Comparison of ENCODE assay signal across 20 cellular contexts in genomic region chr14:97710726-97711125, GRCh38.
DNase-seq lines count a peak whose midpoint lies in the region; ATAC-seq and TF ChIP-seq lines count a peak whose summit lies in the region.
"Had no signal": no experiment of that assay in that cellular context is flagged by ENCODE, and none has a peak within 500 bp of the region (broad histone marks: within the 10 kb centered on the region; RNA-seq: fewer than 3 reads in every experiment).

No MANE protein-coding gene starts in this region.

- H2AFZ ChIP-seq in hepatocyte, result no peak overlapping the region

- CTCF ChIA-PET in CD8-positive, alpha-beta memory T cell (lab: Charles Lee), result no interaction called here

- H3K79me2 ChIP-seq in hepatocyte, result no peaks in the 10 kb centered on the region

- peaks cover 64% of the 10 kb centered on the region for H3K4me1 Mint-ChIP-seq in T-helper 2 cell treated with Interferon-gamma antibody and Interleukin-4, amounts not matched to agents 5 μg/mL and 100 μg/mL, for 36 hours (ENCODE audit: low read depth)
- H3K4me1 Mint-ChIP-seq in CD8-positive, alpha-beta memory T cell, result peaks cover 71 to 81% (median 79%) of the 10 kb centered on the region in 3 donors

- H3K4me3 Mint-ChIP-seq in T-helper 2 cell treated with Interferon-gamma antibody and Interleukin-4, amounts not matched to agents 5 μg/mL and 100 μg/mL, for 36 hours, result peak overlapping the region; percentile 44
- peak overlapping the region in 6 of 7 donors; percentile 3 to 69 (median 48) for H3K4me3 Mint-ChIP-seq in CD8-positive, alpha-beta memory T cell
- H3K4me3 Mint-ChIP-seq: H9 had no signal

- no peak overlapping the region for H3K27ac ChIP-seq in CD8-positive, alpha-beta memory T cell (ENCODE audit: low read depth, low read length)
- H3K27ac ChIP-seq in RWPE2 (ENCODE audit: poor library complexity, severe bottlenecking), result peak overlapping the region; percentile 84
- peak overlapping the region; percentile 60 for H3K27ac ChIP-seq in hepatocyte
- no peak overlapping the region for H3K27ac ChIP-seq in adrenal gland
- H3K27ac ChIP-seq: 22Rv1, C4-2B, SJCRH30 had no signal

- no peaks in the 10 kb centered on the region for H3K27me3 ChIP-seq in CD8-positive, alpha-beta memory T cell (ENCODE audit: insufficient read depth, low read length, poor library complexity, severe bottlenecking)
- H3K27me3 ChIP-seq in RWPE2 (ENCODE audit: insufficient read depth, poor library complexity, severe bottlenecking) (no peaks in the 10 kb centered on the region), hepatocyte (no peaks in the 10 kb centered on the region), adrenal gland (no peaks in the 10 kb centered on the region)
- H3K27me3 ChIP-seq: SJCRH30 had no signal

- TF ChIP-seq CTCF in RWPE2 (IDR thresholded peaks at IDR 0.05; ENCODE audit: poor library complexity, severe bottlenecking) (no peak), hepatocyte (IDR thresholded peaks at IDR 0.05; ENCODE audit: poor library complexity) (no peak), adrenal gland (IDR thresholded peaks at IDR 0.05) (no peak)

- WGBS in hepatocyte (ENCODE audit: low lambda C conversion rate, missing lambda C conversion rate), result 78% methylated on average over 2 of the region's 2 CpGs
- 80 to 90% (median 86%) methylated on average over 2 of the region's 2 CpGs for WGBS in adrenal gland, 4 donors

- ATAC-seq in RWPE2 (ENCODE audit: low read depth), result peak; percentile 70
- no peak for ATAC-seq in HG03280 (IDR thresholded peaks at IDR 0.05; ENCODE audit: unreplicated experiment)
- ATAC-seq: GM12878, K562 had no signal

- no peaks in the 10 kb centered on the region for H3K36me3 ChIP-seq in CD8-positive, alpha-beta memory T cell (ENCODE audit: insufficient read depth, low read length)
- H3K36me3 ChIP-seq in RWPE2 (ENCODE audit: low read depth) (no peaks in the 10 kb centered on the region), hepatocyte (replicated peaks; ENCODE audit: insufficient read depth, low read depth) (no peaks in the 10 kb centered on the region), adrenal gland (replicated peaks in 1 of 2) (no peaks in the 10 kb centered on the region)
- H3K36me3 ChIP-seq: SJCRH30 had no signal

- POLR2A ChIA-PET in CD8-positive, alpha-beta memory T cell (lab: Charles Lee), result no interaction called here

- intact Hi-C loops in adrenal gland (cut with DNase I), result no loop called here

- H3K4me2 ChIP-seq in hepatocyte, result no peak overlapping the region

- peaks cover 54% of the 10 kb centered on the region for H3K4me1 ChIP-seq in CD8-positive, alpha-beta memory T cell (ENCODE audit: insufficient read depth, low read length)
- peaks cover 39% of the 10 kb centered on the region for H3K4me1 ChIP-seq in RWPE2 (ENCODE audit: insufficient read depth, poor library complexity, severe bottlenecking)
- no peaks in the 10 kb centered on the region for H3K4me1 ChIP-seq in hepatocyte (ENCODE audit: insufficient read depth)
- H3K4me1 ChIP-seq in adrenal gland (replicated peaks in 1 of 2), result no peaks in the 10 kb centered on the region
- H3K4me1 ChIP-seq: SJCRH30 had no signal

- no peak for DNase-seq in T-helper 2 cell treated with Interferon-gamma antibody and Interleukin-4, amounts not matched to agents 5 μg/mL and 100 μg/mL, for 36 hours (ENCODE audit: low spot score)
- DNase-seq in T-helper 2 cell, result no peak
- DNase-seq in CD8-positive, alpha-beta memory T cell, result no peak
- no peak for DNase-seq in RWPE2 (ENCODE audit: low spot score)
- no peak for DNase-seq in hepatocyte (ENCODE audit: low spot score)
- DNase-seq in adrenal gland, result no peak
- DNase-seq in NCI-H446 treated with DMSO at 0.1 percent for 48 hours (lab: John Stamatoyannopoulos, UW), result no peak
- DNase-seq: AML-193, EL, H9, NCI-H1105 treated with DMSO at 0.1 percent for 48 hours, NCI-H1694, NCI-H2107, NCI-H510A treated with DMSO at 0.1 percent for 48 hours, SJCRH30 had no signal

- H3K9me2 ChIP-seq in hepatocyte (replicated peaks; ENCODE audit: insufficient read depth), result no peaks in the 10 kb centered on the region

- H3K27me3 Mint-ChIP-seq in T-helper 2 cell treated with Interferon-gamma antibody and Interleukin-4, amounts not matched to agents 5 μg/mL and 100 μg/mL, for 36 hours (ENCODE audit: low read depth), result no peaks in the 10 kb centered on the region
- no peaks in the 10 kb centered on the region for H3K27me3 Mint-ChIP-seq in CD8-positive, alpha-beta memory T cell

- peaks cover 7% of the 10 kb centered on the region for H3K36me3 Mint-ChIP-seq in T-helper 2 cell treated with Interferon-gamma antibody and Interleukin-4, amounts not matched to agents 5 μg/mL and 100 μg/mL, for 36 hours (ENCODE audit: low read depth)
- no peaks in the 10 kb centered on the region for H3K36me3 Mint-ChIP-seq in CD8-positive, alpha-beta memory T cell

- no peak overlapping the region for H3K4me3 ChIP-seq in CD8-positive, alpha-beta memory T cell (ENCODE audit: low read length)
- no peak overlapping the region for H3K4me3 ChIP-seq in RWPE2 (ENCODE audit: severe bottlenecking)
- no peak overlapping the region for H3K4me3 ChIP-seq in hepatocyte
- H3K4me3 ChIP-seq in adrenal gland, result no peak overlapping the region
- H3K4me3 ChIP-seq: GM12878, K562, SJCRH30 had no signal

- no peaks in the 10 kb centered on the region for H3K9me3 Mint-ChIP-seq in T-helper 2 cell treated with Interferon-gamma antibody and Interleukin-4, amounts not matched to agents 5 μg/mL and 100 μg/mL, for 36 hours
- no peaks in the 10 kb centered on the region for H3K9me3 Mint-ChIP-seq in CD8-positive, alpha-beta memory T cell
- H3K9me3 Mint-ChIP-seq: H9 had no signal

- H4K20me1 ChIP-seq in hepatocyte (ENCODE audit: insufficient read depth, poor library complexity, severe bottlenecking), result no peaks in the 10 kb centered on the region

- TF ChIP-seq POLR2A in adrenal gland (IDR thresholded peaks at IDR 0.05), result no peak

- no peaks in the 10 kb centered on the region for H3K9me3 ChIP-seq in CD8-positive, alpha-beta memory T cell (ENCODE audit: low read length)
- H3K9me3 ChIP-seq in RWPE2 (ENCODE audit: severe bottlenecking) (no peaks in the 10 kb centered on the region), hepatocyte (ENCODE audit: low read depth) (no peaks in the 10 kb centered on the region), adrenal gland (replicated peaks in 1 of 3) (no peaks in the 10 kb centered on the region)
- H3K9me3 ChIP-seq: SJCRH30 had no signal

- H3K27ac Mint-ChIP-seq in T-helper 2 cell treated with Interferon-gamma antibody and Interleukin-4, amounts not matched to agents 5 μg/mL and 100 μg/mL, for 36 hours, result no peak overlapping the region
- peak overlapping the region in 6 of 8 donors; percentile 9 to 65 (median 44) for H3K27ac Mint-ChIP-seq in CD8-positive, alpha-beta memory T cell
- H3K27ac Mint-ChIP-seq: H9 had no signal

Comparison
In these comparisons a context has a peak if more than half of its experiments do, and no peak if none do; other contexts are left out.
1. H3K27ac ChIP-seq: peak in RWPE2 (single experiment) and hepatocyte (single experiment); none in CD8-positive, alpha-beta memory T cell (single experiment) and adrenal gland (0 of 5).